Comparison of ENCODE assay signal across 16 cellular contexts in the genomic region with DNA sequence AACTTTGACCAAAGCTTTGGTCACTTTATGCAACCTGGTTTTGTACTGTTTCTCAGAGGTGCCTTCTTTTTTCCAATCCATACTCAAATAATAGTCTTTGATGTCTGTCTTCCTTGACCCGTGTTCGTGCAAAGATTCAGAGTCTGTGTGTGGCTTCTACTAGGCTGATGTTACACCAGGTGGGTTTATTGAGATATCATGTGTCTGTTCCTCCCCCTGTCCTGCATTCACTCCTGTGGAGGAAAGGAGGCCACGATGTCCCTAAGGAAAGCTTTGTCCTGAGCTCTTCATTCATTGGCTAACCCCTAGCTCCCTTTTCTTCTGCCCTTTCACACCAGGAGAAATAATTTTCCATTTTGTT. TPM values are rescaled to one million over a fixed set of nuclear protein-coding genes. Genes with fewer than 3 reads are reported as not detected.
DNase-seq lines count a peak whose midpoint lies in the region; ATAC-seq, FAIRE-seq and TF ChIP-seq lines count a peak whose summit lies in the region.
"Had no signal": no experiment of that assay in that cellular context is flagged by ENCODE, and none has a peak within 500 bp of the region (broad histone marks: within the 10 kb centered on the region; RNA-seq: fewer than 3 reads in every experiment).

No MANE protein-coding gene starts in this region.

- no peaks in the 10 kb centered on the region for H3K4me1 Mint-ChIP-seq in stimulated activated naive CD8-positive, alpha-beta T cell treated with anti-CD3 and anti-CD28 coated beads, Interleukin-15, Interleukin-2, amounts not matched to agents 100 ng/mL and 50 ng/mL, for 24 hours (ENCODE audit: low read depth)
- no peaks in the 10 kb centered on the region for H3K4me1 Mint-ChIP-seq in stimulated activated naive CD8-positive, alpha-beta T cell treated with anti-CD3 and anti-CD28 coated beads, Interleukin-15, amount 100 ng/mL, for 72 hours
- peaks cover 20% of the 10 kb centered on the region for H3K4me1 Mint-ChIP-seq in astrocyte (ENCODE audit: low read depth, unreplicated experiment)
- peaks cover 47% of the 10 kb centered on the region for H3K4me1 Mint-ChIP-seq in mesothelial cell of epicardium
- peaks cover 41% of the 10 kb centered on the region for H3K4me1 Mint-ChIP-seq in type B pancreatic cell (ENCODE audit: unreplicated experiment)

- no peak overlapping the region for H3K4me3 Mint-ChIP-seq in stimulated activated naive CD8-positive, alpha-beta T cell treated with anti-CD3 and anti-CD28 coated beads, Interleukin-15, Interleukin-2, amounts not matched to agents 100 ng/mL and 50 ng/mL, for 24 hours
- H3K4me3 Mint-ChIP-seq in stimulated activated naive CD8-positive, alpha-beta T cell treated with anti-CD3 and anti-CD28 coated beads, Interleukin-15, amount 100 ng/mL, for 72 hours, result no peak overlapping the region
- no peak overlapping the region for H3K4me3 Mint-ChIP-seq in astrocyte (ENCODE audit: unreplicated experiment)
- H3K4me3 Mint-ChIP-seq in mesothelial cell of epicardium, result no peak overlapping the region
- peak overlapping the region; percentile 21 for H3K4me3 Mint-ChIP-seq in type B pancreatic cell
- H3K4me3 Mint-ChIP-seq: H9 had no signal

- H3K9me3 ChIP-seq in astrocyte (ENCODE audit: insufficient read depth, low read depth, low read length), result no peaks in the 10 kb centered on the region
- H3K9me3 ChIP-seq: BLaER1, SJCRH30 had no signal

- no peaks in the 10 kb centered on the region for H3K27me3 ChIP-seq in astrocyte (ENCODE audit: insufficient read depth, low read length)
- H3K27me3 ChIP-seq: BLaER1, SJCRH30 had no signal

- no peak for FAIRE-seq in astrocyte (lab: Jason Lieb, UNC)
- FAIRE-seq: A204.1, GM12892, HTR-8/SVneo had no signal

- H3K27ac Mint-ChIP-seq in stimulated activated naive CD8-positive, alpha-beta T cell treated with anti-CD3 and anti-CD28 coated beads, Interleukin-15, Interleukin-2, amounts not matched to agents 100 ng/mL and 50 ng/mL, for 24 hours, result peak overlapping the region; percentile 66
- no peak overlapping the region for H3K27ac Mint-ChIP-seq in stimulated activated naive CD8-positive, alpha-beta T cell treated with anti-CD3 and anti-CD28 coated beads, Interleukin-15, amount 100 ng/mL, for 72 hours
- peak overlapping the region; percentile 54 for H3K27ac Mint-ChIP-seq in astrocyte (ENCODE audit: unreplicated experiment)
- peak overlapping the region; percentile 81 for H3K27ac Mint-ChIP-seq in mesothelial cell of epicardium
- peak overlapping the region; percentile 30 for H3K27ac Mint-ChIP-seq in type B pancreatic cell

- no peak for ATAC-seq in stimulated activated naive CD8-positive, alpha-beta T cell treated with anti-CD3 and anti-CD28 coated beads, Interleukin-15, amount 100 ng/mL, for 72 hours
- ATAC-seq in HG03135 (IDR thresholded peaks at IDR 0.05; ENCODE audit: unreplicated experiment), result no peak

- no peaks in the 10 kb centered on the region for H3K79me2 ChIP-seq in astrocyte (ENCODE audit: insufficient read depth, low read length)

- no peaks in the 10 kb centered on the region for H4K20me1 ChIP-seq in astrocyte (ENCODE audit: insufficient read depth, low read length)
- H4K20me1 ChIP-seq: BLaER1 had no signal

- no peak overlapping the region for H3K4me3 ChIP-seq in astrocyte (ENCODE audit: insufficient read depth, low read depth, low read length)
- H3K4me3 ChIP-seq: BLaER1, SJCRH30 had no signal

- no peak for DNase-seq in stimulated activated naive CD8-positive, alpha-beta T cell treated with anti-CD3 and anti-CD28 coated beads, Interleukin-15, amount 100 ng/mL, for 72 hours
- DNase-seq in astrocyte (ENCODE audit: low read depth) (no peak), mesothelial cell of epicardium (ENCODE audit: low spot score in 2 of 2, unreplicated experiment in 2 of 2) (no peak), type B pancreatic cell (ENCODE audit: extremely low spot score, unreplicated experiment) (no peak)
- DNase-seq in activated CD8-positive, alpha-beta memory T cell treated with anti-CD3 and anti-CD28 coated beads, Interleukin-2, amount 50 U/mL, for 48 hours, result no peak
- no peak for DNase-seq in activated CD4-positive, CD25-positive, alpha-beta regulatory T cell treated with anti-CD3 and anti-CD28 coated beads, Interleukin-2, amount 50 U/mL, for 72 hours
- DNase-seq: GF-D8, H9 had no signal

- H3K4me1 ChIP-seq in astrocyte (ENCODE audit: insufficient read depth, low read length), result peaks cover 7% of the 10 kb centered on the region

- H3K27me3 Mint-ChIP-seq in stimulated activated naive CD8-positive, alpha-beta T cell treated with anti-CD3 and anti-CD28 coated beads, Interleukin-15, Interleukin-2, amounts not matched to agents 100 ng/mL and 50 ng/mL, for 24 hours, result no peaks in the 10 kb centered on the region
- no peaks in the 10 kb centered on the region for H3K27me3 Mint-ChIP-seq in stimulated activated naive CD8-positive, alpha-beta T cell treated with anti-CD3 and anti-CD28 coated beads, Interleukin-15, amount 100 ng/mL, for 72 hours
- H3K27me3 Mint-ChIP-seq in astrocyte (ENCODE audit: low read depth, unreplicated experiment) (no peaks in the 10 kb centered on the region), mesothelial cell of epicardium (ENCODE audit: low read depth) (peaks cover 2% of the 10 kb centered on the region), type B pancreatic cell (peaks cover 3% of the 10 kb centered on the region)

- no peak overlapping the region for H3K27ac ChIP-seq in astrocyte (ENCODE audit: low read depth, low read length)
- H3K27ac ChIP-seq: BLaER1, HL-60, SJCRH30 had no signal

- no peak overlapping the region for H2AFZ ChIP-seq in astrocyte (ENCODE audit: low read depth, low read length)

- no peak overlapping the region for H3K4me2 ChIP-seq in astrocyte (ENCODE audit: low read length)
- H3K4me2 ChIP-seq: BLaER1 had no signal

- TF ChIP-seq CTCF in astrocyte (IDR thresholded peaks at IDR 0.05; ENCODE audit: insufficient read depth, low read depth, low read length), result no peak
- TF ChIP-seq CTCF in mesothelial cell of epicardium (IDR thresholded peaks at IDR 0.05; ENCODE audit: unreplicated experiment), result no peak
- no peak for TF ChIP-seq CTCF in type B pancreatic cell (conservative IDR thresholded peaks at IDR 0.05)

- H3K36me3 Mint-ChIP-seq in stimulated activated naive CD8-positive, alpha-beta T cell treated with anti-CD3 and anti-CD28 coated beads, Interleukin-15, Interleukin-2, amounts not matched to agents 100 ng/mL and 50 ng/mL, for 24 hours (ENCODE audit: low read depth), result peaks cover 21% of the 10 kb centered on the region
- peaks cover 52% of the 10 kb centered on the region for H3K36me3 Mint-ChIP-seq in astrocyte (ENCODE audit: low read depth, unreplicated experiment)
- peaks cover 36% of the 10 kb centered on the region for H3K36me3 Mint-ChIP-seq in mesothelial cell of epicardium
- H3K36me3 Mint-ChIP-seq in type B pancreatic cell, result peaks cover 46% of the 10 kb centered on the region

- H3K36me3 ChIP-seq in astrocyte (ENCODE audit: insufficient read depth, low read length), result peaks cover 31% of the 10 kb centered on the region

- no peaks in the 10 kb centered on the region for H3K9me3 Mint-ChIP-seq in stimulated activated naive CD8-positive, alpha-beta T cell treated with anti-CD3 and anti-CD28 coated beads, Interleukin-15, Interleukin-2, amounts not matched to agents 100 ng/mL and 50 ng/mL, for 24 hours
- no peaks in the 10 kb centered on the region for H3K9me3 Mint-ChIP-seq in stimulated activated naive CD8-positive, alpha-beta T cell treated with anti-CD3 and anti-CD28 coated beads, Interleukin-15, amount 100 ng/mL, for 72 hours
- H3K9me3 Mint-ChIP-seq in astrocyte (ENCODE audit: unreplicated experiment) (no peaks in the 10 kb centered on the region), mesothelial cell of epicardium (no peaks in the 10 kb centered on the region), type B pancreatic cell (peaks cover 4% of the 10 kb centered on the region)
- H3K9me3 Mint-ChIP-seq: H9 had no signal

- H3K9ac ChIP-seq in astrocyte (ENCODE audit: low read length), result no peak overlapping the region
- H3K9ac ChIP-seq: BLaER1 had no signal

RNA-seq across cellular contexts. Expression of gene IKBKE, which starts 15.0 kb away (rescaled TPM):
- total RNA-seq in astrocyte (15.5 and 17.0 TPM in 2 replicates), mesothelial cell of epicardium (7.9 to 8.4 TPM (median 8.2 TPM) in 3 replicates), type B pancreatic cell (ENCODE audit: low replicate concordance) (10.7 and 13.4 TPM in 2 replicates)

RNA-seq across cellular contexts. Expression of gene RASSF5, which starts 52.0 kb away (rescaled TPM):
- 0.43 and 0.53 TPM in 2 replicates for total RNA-seq in astrocyte
- total RNA-seq in mesothelial cell of epicardium, result 6.5 to 7.0 TPM (median 6.8 TPM) in 3 replicates
- total RNA-seq in type B pancreatic cell (ENCODE audit: low replicate concordance), result 3.8 and 5.9 TPM in 2 replicates

Comparison
In these comparisons a context has a peak if more than half of its experiments do, and no peak if none do; other contexts are left out.
1. H3K27ac Mint-ChIP-seq: peak in stimulated activated naive CD8-positive, alpha-beta T cell treated with anti-CD3 and anti-CD28 coated beads, Interleukin-15, Interleukin-2, amounts not matched to agents 100 ng/mL and 50 ng/mL, for 24 hours (single experiment), astrocyte (single experiment), mesothelial cell of epicardium (single experiment) and type B pancreatic cell (single experiment); none in stimulated activated naive CD8-positive, alpha-beta T cell treated with anti-CD3 and anti-CD28 coated beads, Interleukin-15, amount 100 ng/mL, for 72 hours (0 of 2).